In the genomic region with DNA sequence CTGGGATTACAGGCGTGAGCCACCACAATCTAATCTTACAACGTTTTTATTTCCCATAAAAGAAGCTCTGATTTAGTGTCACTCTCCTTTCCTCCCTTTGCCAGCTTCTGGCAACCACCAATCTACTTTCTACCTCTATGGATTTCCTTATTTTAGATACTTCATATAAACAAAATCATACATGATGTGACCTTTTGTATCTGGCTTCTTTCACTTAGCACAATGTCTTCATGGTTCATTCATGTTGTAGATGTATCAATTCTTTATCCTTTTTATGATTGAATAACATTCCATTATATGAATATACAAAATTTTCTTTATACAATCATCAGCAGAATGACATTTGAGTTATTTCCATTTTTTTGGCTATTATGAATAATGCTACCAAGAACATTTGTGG, we compare ENCODE assay signal across 7 cellular contexts.
"Had no signal": no experiment of that assay in that cellular context is flagged by ENCODE, and none has a peak within 500 bp of the region (broad histone marks: within the 10 kb centered on the region; RNA-seq: fewer than 3 reads in every experiment).

No MANE protein-coding gene starts in this region.

- H3K4me1 Mint-ChIP-seq: IgD-negative memory B cell had no signal

- H3K4me3 Mint-ChIP-seq: IgD-negative memory B cell had no signal

- ATAC-seq: HepG2, K562 had no signal

- H3K4me3 ChIP-seq: K562 had no signal

- FAIRE-seq: HepG2, HTR-8/SVneo, K562 had no signal

- DNase-seq: IMR-90, KBM-7 had no signal

- H3K27ac ChIP-seq: HL-60 had no signal
